Comparison of ENCODE assay signal across 8 cellular contexts in genomic region chr2:28408764-28409599, GRCh38. TPM values are rescaled to one million over a fixed set of nuclear protein-coding genes. Genes with fewer than 3 reads are reported as not detected.
DNase-seq lines count a peak whose midpoint lies in the region; ATAC-seq, FAIRE-seq and TF ChIP-seq lines count a peak whose summit lies in the region.

No MANE protein-coding gene starts in this region.

- TF ChIP-seq POLR2A in A549 (IDR thresholded peaks at IDR 0.05; ENCODE audit: low read length) (no peak), transverse colon (IDR thresholded peaks at IDR 0.05) (no peak)

- in situ Hi-C loops in transverse colon (cut with MboI; ENCODE audit: low pct_ligation_motif_present in 1 of 4, low pct_unique_long_range_greater_than_20kb in 1 of 4, low sequenced_read_pairs in 3 of 4) = loop anchor here in 2 of 4 donors (25.0 kb wide), 1 partner anchor 647 kb away; the partner anchor contains the start of gene MRPL33 (in 2 of the 2)

- H3K4me3 Mint-ChIP-seq in activated naive CD8-positive, alpha-beta T cell treated with anti-CD3 and anti-CD28 coated beads, Interleukin-2, amount 10 ng/mL, durations not matched to agents 7 days and 5 days = peak overlapping the region; percentile 63

- 90% methylated on average over 26 of the region's 26 CpGs for WGBS in A549 (ENCODE audit: missing lambda C conversion rate)
- WGBS in transverse colon (ENCODE audit: low coverage in 1 of 2), 2 donors = 74% methylated on average over 26 of the region's 26 CpGs; no CpG with 5 or more reads in 1 of the 2 donors

- no peak for TF ChIP-seq RAD21 in A549 (conservative IDR thresholded peaks at IDR 0.05 in 1 of 2, IDR thresholded peaks at IDR 0.05 in 1 of 2)

- TF ChIP-seq CTCF in A549 (IDR thresholded peaks at IDR 0.05) (no peak), transverse colon (IDR thresholded peaks at IDR 0.05) (no peak)

- ATAC-seq in A549 (no peak; a peak in 1 of 6 replicates), GM18909 (IDR thresholded peaks at IDR 0.05; ENCODE audit: poor library complexity, unreplicated experiment) (no peak), GM21528 (IDR thresholded peaks at IDR 0.05; ENCODE audit: low FRiP score, unreplicated experiment) (no peak), HG03460 (IDR thresholded peaks at IDR 0.05; ENCODE audit: unreplicated experiment) (no peak)
- peak; percentile 69 for ATAC-seq in activated naive CD8-positive, alpha-beta T cell treated with anti-CD3 and anti-CD28 coated beads, Interleukin-2, amount 10 ng/mL, durations not matched to agents 7 days and 5 days (ENCODE audit: low read depth)

- intact Hi-C loops in transverse colon (cut with DNase I; ENCODE audit: low total_unique reads) = no loop called here

- H3K4me1 ChIP-seq in A549 (peaks cover 80% of the 10 kb centered on the region), SJCRH30 (peaks cover 37% of the 10 kb centered on the region), muscle layer of duodenum (ENCODE audit: control insufficient read depth in 1 of 2, insufficient read depth in 2 of 2, low read length in 2 of 2) (peaks cover 10 to 34% of the 10 kb centered on the region in 2 donors), transverse colon (peaks cover 27 to 95% (median 45%) of the 10 kb centered on the region in 4 donors)

- H3K4me2 ChIP-seq in A549 = peak overlapping the region; percentile 19; the same call in 1 of the 3 replicates

- H3K36me3 Mint-ChIP-seq in activated naive CD8-positive, alpha-beta T cell treated with anti-CD3 and anti-CD28 coated beads, Interleukin-2, amount 10 ng/mL, durations not matched to agents 7 days and 5 days = peaks cover 59% of the 10 kb centered on the region

- TF ChIP-seq EP300 in A549 (IDR thresholded peaks at IDR 0.05) (no peak), transverse colon (IDR thresholded peaks at IDR 0.05; ENCODE audit: low read depth) (no peak)

- H3K4me1 Mint-ChIP-seq in activated naive CD8-positive, alpha-beta T cell treated with anti-CD3 and anti-CD28 coated beads, Interleukin-2, amount 10 ng/mL, durations not matched to agents 7 days and 5 days = peaks cover 59% of the 10 kb centered on the region

- no peaks in the 10 kb centered on the region for H3K27me3 Mint-ChIP-seq in activated naive CD8-positive, alpha-beta T cell treated with anti-CD3 and anti-CD28 coated beads, Interleukin-2, amount 10 ng/mL, durations not matched to agents 7 days and 5 days

- peak overlapping the region; percentile 96 for H3K27ac Mint-ChIP-seq in activated naive CD8-positive, alpha-beta T cell treated with anti-CD3 and anti-CD28 coated beads, Interleukin-2, amount 10 ng/mL, durations not matched to agents 7 days and 5 days

- peaks cover 80% of the 10 kb centered on the region for H3K36me3 ChIP-seq in SJCRH30
- H3K36me3 ChIP-seq in muscle layer of duodenum (ENCODE audit: control insufficient read depth in 1 of 2, insufficient read depth in 2 of 2, low read length in 2 of 2) = peaks cover 93 to 100% of the 10 kb centered on the region in 2 donors
- H3K36me3 ChIP-seq in transverse colon = peaks cover 0 to 100% (median 51%) of the 10 kb centered on the region in 4 donors

- H3K4me3 ChIP-seq in A549 (no peak overlapping the region), SJCRH30 (no peak overlapping the region), muscle layer of duodenum (ENCODE audit: low read depth in 1 of 2, low read length in 2 of 2) (no peak overlapping the region), transverse colon (no peak overlapping the region)

- H3K27me3 ChIP-seq in SJCRH30 (no peaks in the 10 kb centered on the region), muscle layer of duodenum (ENCODE audit: low read depth, low read length) (no peaks in the 10 kb centered on the region), transverse colon (no peaks in the 10 kb centered on the region)

- H3K9me3 Mint-ChIP-seq in activated naive CD8-positive, alpha-beta T cell treated with anti-CD3 and anti-CD28 coated beads, Interleukin-2, amount 10 ng/mL, durations not matched to agents 7 days and 5 days = no peaks in the 10 kb centered on the region

- CTCF ChIA-PET in A549 (lab: Yijun Ruan, JAX) = interaction anchor here (1.0 to 3.6 kb wide), 7 partner anchors 12 to 726 kb away, joined by 3 to 12 read pairs (median 3); no protein-coding TSS in a partner anchor

- H3K27ac ChIP-seq in A549 (peak overlapping the region; percentile 25 to 79; a peak in 4 of 6 replicates), SJCRH30 (peak overlapping the region; percentile 37), muscle layer of duodenum (ENCODE audit: low read length) (peak overlapping the region; percentile 15), transverse colon (peak overlapping the region; percentile 27 to 66 (median 60))

- no peak for FAIRE-seq in A549 (lab: Jason Lieb, UNC)

- H3K9me3 ChIP-seq in A549 = no peaks in the 10 kb centered on the region
- H3K9me3 ChIP-seq in SJCRH30 (replicated peaks) = no peaks in the 10 kb centered on the region
- H3K9me3 ChIP-seq in muscle layer of duodenum (ENCODE audit: control insufficient read depth in 1 of 2, low read length in 2 of 2) = no peaks in the 10 kb centered on the region
- H3K9me3 ChIP-seq in transverse colon = no peaks in the 10 kb centered on the region

- DNase-seq in A549 (ENCODE audit: low read depth in 1 of 2, low spot score in 1 of 2) = no peak
- DNase-seq in SJCRH30 = peak; percentile 27 to 49
- peak; percentile 75 for DNase-seq in activated naive CD8-positive, alpha-beta T cell treated with anti-CD3 and anti-CD28 coated beads, Interleukin-2, amount 10 ng/mL, durations not matched to agents 7 days and 5 days
- peak; percentile 61 for DNase-seq in transverse colon

- POLR2A ChIA-PET in A549 (lab: Yijun Ruan, JAX) = no interaction called here
- POLR2A ChIA-PET in activated naive CD8-positive, alpha-beta T cell treated with anti-CD3 and anti-CD28 coated beads, Interleukin-2, amount 10 ng/mL, durations not matched to agents 7 days and 5 days (lab: Charles Lee) = interaction anchor here (0.5 to 3.5 kb wide), 10 partner anchors 8 to 1328 kb away, joined by 3 to 23 read pairs (median 10); partner anchors contain the start of genes BABAM2, FOSL2 and RBKS

TF ChIP-seq in A549, 52 proteins besides CTCF, POLR2A, EP300 and RAD21:
- TF ChIP-seq ZNF302 (CRISPR knock-in tag; IDR thresholded peaks at IDR 0.05) = no peak
- TF ChIP-seq, protein P1, sequence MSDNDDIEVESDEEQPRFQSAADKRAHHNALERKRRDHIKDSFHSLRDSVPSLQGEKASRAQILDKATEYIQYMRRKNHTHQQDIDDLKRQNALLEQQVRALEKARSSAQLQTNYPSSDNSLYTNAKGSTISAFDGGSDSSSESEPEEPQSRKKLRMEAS (IDR thresholded peaks at IDR 0.05) = 0 out of 2 replicates have a peak, but pooled peaks have one; percentile 12
TF ChIP-seq in A549: peak in this region for 1.

RNA-seq across cellular contexts. Expression of gene FOSL2, which starts 16.3 kb away (rescaled TPM):
- polyA plus RNA-seq in A549 (2011; rRNA removed) = 45.7 and 50.6 TPM in 2 replicates
- 26.7 and 37.2 TPM in 2 replicates for polyA plus RNA-seq in A549 (2012; cell fraction: cytosol; rRNA removed)
- polyA plus RNA-seq in A549 (2012; cell fraction: nucleus; rRNA removed) = 89.7 and 95.0 TPM in 2 replicates
- polyA plus RNA-seq in A549 (2017; fragmentation: RNase III; extraction: RNeasy Plus Mini Kit Qiagen cat#74134 plus additional on column Dnase treatment) = 68.1 to 73.4 TPM (median 69.0 TPM) in 3 replicates
- 86.7 and 103 TPM in 2 replicates for polyA minus RNA-seq in A549 (2011; rRNA and poly(A)+ RNA removed)
- 30.0 and 30.7 TPM in 2 replicates for total RNA-seq in SJCRH30 (2014; rRNA removed; shearing (Covaris generic))
- total RNA-seq in activated naive CD8-positive, alpha-beta T cell treated with anti-CD3 and anti-CD28 coated beads, Interleukin-2, amount 10 ng/mL, durations not matched to agents 7 days and 5 days = 10 to 100 TPM; 24.9 to 30.1 TPM
- 100 to 1,000 TPM; 135 to 358 (median 233) TPM for total RNA-seq in transverse colon

Comparison
In these comparisons a context has a peak if more than half of its experiments do, and no peak if none do; other contexts are left out.
1. DNase-seq: peak in SJCRH30 (2 of 2), activated naive CD8-positive, alpha-beta T cell treated with anti-CD3 and anti-CD28 coated beads, Interleukin-2, amount 10 ng/mL, durations not matched to agents 7 days and 5 days (single experiment) and transverse colon (single experiment); none in A549 (0 of 2).
2. Peak in every context shown above with its lines, with median percentiles within 50 percentile points of each other: H3K27ac ChIP-seq.